In the genomic region with DNA sequence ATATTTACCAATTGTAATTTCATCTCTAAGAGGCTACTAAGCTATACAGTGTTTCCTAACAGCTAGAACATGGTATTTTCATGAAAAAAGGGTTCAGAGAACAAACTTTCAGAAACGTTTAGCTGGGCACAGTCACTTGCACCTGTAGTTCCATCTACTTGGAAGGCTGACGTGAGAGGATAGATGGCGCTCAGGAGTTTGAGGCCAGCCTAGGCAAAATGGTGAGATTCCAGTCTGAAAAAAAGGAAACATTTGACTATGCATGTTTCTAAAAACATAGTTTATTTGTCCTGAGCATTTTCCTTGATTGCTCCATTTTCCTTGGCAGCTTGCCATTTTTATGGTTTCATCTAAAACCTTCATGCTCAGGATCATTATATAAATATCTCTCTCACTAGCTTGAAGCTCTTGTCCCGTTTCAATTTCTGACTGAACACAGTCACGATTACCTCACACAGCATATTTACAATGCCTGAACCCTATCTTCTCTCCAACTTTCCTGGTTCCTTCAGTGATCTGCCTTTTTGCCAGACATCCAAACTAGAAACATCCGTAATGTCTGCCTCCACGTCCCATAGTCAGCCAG, we compare ENCODE assay signal across 15 cellular contexts.
DNase-seq lines count a peak whose midpoint lies in the region; ATAC-seq and TF ChIP-seq lines count a peak whose summit lies in the region.
"Had no signal": no experiment of that assay in that cellular context is flagged by ENCODE, and none has a peak within 500 bp of the region (broad histone marks: within the 10 kb centered on the region; RNA-seq: fewer than 3 reads in every experiment).

No MANE protein-coding gene starts in this region.

- no peak overlapping the region for H3K4me3 Mint-ChIP-seq in activated naive CD4-positive, alpha-beta T cell treated with anti-CD3 and anti-CD28 coated beads for 36 hours
- H3K4me3 Mint-ChIP-seq: activated CD8-positive, alpha-beta T cell treated with anti-CD3 and anti-CD28 coated beads, Interleukin-2, amount 10 ng/mL, durations not matched to agents 7 days and 5 days had no signal

- no peaks in the 10 kb centered on the region for H3K27me3 Mint-ChIP-seq in activated naive CD4-positive, alpha-beta T cell treated with anti-CD3 and anti-CD28 coated beads for 36 hours (ENCODE audit: low read depth)

- CTCF ChIA-PET in AG04450 (lab: Charles Lee): interaction anchor here (0.6 to 2.3 kb wide), 6 partner anchors 10 to 459 kb away, joined by 3 to 17 read pairs (median 3); no protein-coding TSS in a partner anchor
- CTCF ChIA-PET in activated naive CD4-positive, alpha-beta T cell treated with anti-CD3 and anti-CD28 coated beads for 36 hours (lab: Charles Lee): interaction anchor here (0.6 to 1.9 kb wide), 2 partner anchors 11 to 453 kb away, joined by 3 to 10 read pairs; no protein-coding TSS in a partner anchor

- peak; percentile 59 for ATAC-seq in left lobe of liver
- ATAC-seq: activated CD8-positive, alpha-beta T cell treated with anti-CD3 and anti-CD28 coated beads, Interleukin-2, amount 10 ng/mL, durations not matched to agents 7 days and 5 days had no signal

- POLR2A ChIA-PET in AG04450 (lab: Yijun Ruan, JAX): interaction anchor here (0.8 kb wide), 1 partner anchor 201 kb away, joined by 3 read pairs; a partner anchor contains a TSS

- TF ChIP-seq CTCF in AG04450 (IDR thresholded peaks at IDR 0.05; ENCODE audit: low read depth, low read length): peak; percentile 30; the same call in 1 of the 2 replicates
- TF ChIP-seq CTCF in choroid plexus epithelial cell (conservative IDR thresholded peaks at IDR 0.05; ENCODE audit: low read depth, low read length): peak; percentile 58

- H3K9me3 Mint-ChIP-seq in activated naive CD4-positive, alpha-beta T cell treated with anti-CD3 and anti-CD28 coated beads for 36 hours: no peaks in the 10 kb centered on the region
- H3K9me3 Mint-ChIP-seq: activated T-helper 2 cell treated with anti-CD3 and anti-CD28 coated beads, Interferon-gamma antibody, Interleukin-2, Interleukin-4, amounts not matched to agents 10 μg/mL and 5 μg/mL and 100 μg/mL, durations not matched to agents 14 hours and 24 hours and 36 hours had no signal

- no peak overlapping the region for H3K27ac Mint-ChIP-seq in activated naive CD4-positive, alpha-beta T cell treated with anti-CD3 and anti-CD28 coated beads for 36 hours
- H3K27ac Mint-ChIP-seq: activated CD8-positive, alpha-beta T cell treated with anti-CD3 and anti-CD28 coated beads, Interleukin-2, amount 10 ng/mL, durations not matched to agents 7 days and 5 days; activated T-helper 2 cell treated with anti-CD3 and anti-CD28 coated beads, Interferon-gamma antibody, Interleukin-2, Interleukin-4, amounts not matched to agents 10 μg/mL and 5 μg/mL and 100 μg/mL, durations not matched to agents 14 hours and 24 hours and 36 hours had no signal

- H3K27ac ChIP-seq in AG04450 (ENCODE audit: low read depth, low read length): peak overlapping the region; percentile 77
- H3K27ac ChIP-seq: Peyer's patch, thyroid gland had no signal

- peaks cover 19% of the 10 kb centered on the region for H3K4me1 Mint-ChIP-seq in activated naive CD4-positive, alpha-beta T cell treated with anti-CD3 and anti-CD28 coated beads for 36 hours (ENCODE audit: low read depth)

- H3K4me3 ChIP-seq in AG04450 (ENCODE audit: low read depth, low read length) (no peak overlapping the region), choroid plexus epithelial cell (ENCODE audit: low read depth, low read length) (no peak overlapping the region)
- H3K4me3 ChIP-seq: Peyer's patch, thyroid gland had no signal

- peak; percentile 74 for DNase-seq in AG04450 (ENCODE audit: low read depth, low spot score)
- DNase-seq in M059J (ENCODE audit: low read depth): peak; percentile 9
- DNase-seq in choroid plexus epithelial cell (ENCODE audit: low read depth): peak; percentile 91
- no peak for DNase-seq in left lobe of liver (ENCODE audit: low spot score)
- no peak for DNase-seq in activated naive CD4-positive, alpha-beta T cell treated with anti-CD3 and anti-CD28 coated beads for 36 hours
- DNase-seq in NCI-H1105 (lab: John Stamatoyannopoulos, UW): no peak
- DNase-seq in NCI-H1092 treated with DMSO at 0.1 percent for 48 hours (lab: John Stamatoyannopoulos, UW): no peak
- DNase-seq in NCI-H1048 (lab: John Stamatoyannopoulos, UW): no peak
- DNase-seq: activated CD8-positive, alpha-beta T cell treated with anti-CD3 and anti-CD28 coated beads, Interleukin-2, amount 10 ng/mL, durations not matched to agents 7 days and 5 days; caudate nucleus; NCI-H2081; NCI-H526; Peyer's patch; thyroid gland had no signal

- intact Hi-C loops in activated naive CD4-positive, alpha-beta T cell treated with anti-CD3 and anti-CD28 coated beads for 36 hours (cut with micrococcal nuclease): loop anchor here (10.0 kb wide), 1 partner anchor 603 kb away; no protein-coding TSS in a partner anchor

- no peaks in the 10 kb centered on the region for H3K27me3 ChIP-seq in AG04450 (ENCODE audit: control insufficient read depth, insufficient read depth, low read length)
- H3K27me3 ChIP-seq: Peyer's patch, thyroid gland had no signal

- H3K36me3 Mint-ChIP-seq in activated naive CD4-positive, alpha-beta T cell treated with anti-CD3 and anti-CD28 coated beads for 36 hours (ENCODE audit: low read depth): no peaks in the 10 kb centered on the region

- no peaks in the 10 kb centered on the region for H3K9me3 ChIP-seq in AG04450 (ENCODE audit: control insufficient read depth, insufficient read depth, low read length)
- H3K9me3 ChIP-seq: Peyer's patch, thyroid gland had no signal

Comparison
In these comparisons a context has a peak if more than half of its experiments do, and no peak if none do; other contexts are left out.
1. DNase-seq: peak in AG04450 (single experiment), M059J (single experiment) and choroid plexus epithelial cell (single experiment); none in left lobe of liver (single experiment), activated naive CD4-positive, alpha-beta T cell treated with anti-CD3 and anti-CD28 coated beads for 36 hours (single experiment), NCI-H1105 (single experiment), NCI-H1092 treated with DMSO at 0.1 percent for 48 hours (single experiment) and NCI-H1048 (single experiment).